Comparison of ENCODE assay signal across 14 cellular contexts in genomic region chr2:39380525-39381150, GRCh38. TPM values are rescaled to one million over a fixed set of nuclear protein-coding genes. Genes with fewer than 3 reads are reported as not detected.
A peak's percentile ranks its signal among the peaks of the same experiment; 100 is the strongest.
DNase-seq lines count a peak whose midpoint lies in the region; ATAC-seq, FAIRE-seq and TF ChIP-seq lines count a peak whose summit lies in the region.
"Had no signal": no experiment of that assay in that cellular context is flagged by ENCODE, and none has a peak within 500 bp of the region (broad histone marks: within the 10 kb centered on the region; RNA-seq: fewer than 3 reads in every experiment).

No MANE protein-coding gene starts in this region.

- peak overlapping the region; percentile 8; the same call in 1 of the 2 replicates for H3K9ac ChIP-seq in PC-3 (ENCODE audit: low read length)

- ATAC-seq in PC-3 (peak; percentile 45), GM21423 (IDR thresholded peaks at IDR 0.05; ENCODE audit: unreplicated experiment) (no peak), GM21576 (IDR thresholded peaks at IDR 0.05; ENCODE audit: unreplicated experiment) (no peak)
- ATAC-seq: naive thymus-derived CD8-positive, alpha-beta T cell had no signal

- peak overlapping the region; percentile 48 for H3K27ac ChIP-seq in PC-3 (ENCODE audit: low read length)
- peak overlapping the region; percentile 5 to 54 (median 38) for H3K27ac ChIP-seq in esophagus muscularis mucosa (replicated peaks in 1 of 4)
- H3K27ac ChIP-seq: C4-2B had no signal

- H3K9me2 ChIP-seq in PC-3 (replicated peaks; ENCODE audit: low read length), result no peaks in the 10 kb centered on the region

- no peak for TF ChIP-seq CTCF in D721Med (IDR thresholded peaks at IDR 0.05; ENCODE audit: insufficient read depth, missing control alignments)
- no peak for TF ChIP-seq CTCF in PC-3 (conservative IDR thresholded peaks at IDR 0.05; ENCODE audit: low read depth, low read length)
- TF ChIP-seq CTCF in esophagus muscularis mucosa (IDR thresholded peaks at IDR 0.05), result no peak
- TF ChIP-seq CTCF in nephron (IDR thresholded peaks at IDR 0.05; ENCODE audit: unreplicated experiment in 3 of 3), result no peak

- no peaks in the 10 kb centered on the region for H3K27me3 Mint-ChIP-seq in nephron (ENCODE audit: low read depth)
- H3K27me3 Mint-ChIP-seq: IgD-negative memory B cell; naive thymus-derived CD8-positive, alpha-beta T cell had no signal

- TF ChIP-seq POLR2A in esophagus muscularis mucosa (IDR thresholded peaks at IDR 0.05; ENCODE audit: low read depth), result no peak

- TF ChIP-seq EP300 in esophagus muscularis mucosa (IDR thresholded peaks at IDR 0.05), result no peak

- H3K9me3 Mint-ChIP-seq in nephron, result peaks cover 9% of the 10 kb centered on the region
- H3K9me3 Mint-ChIP-seq: naive thymus-derived CD8-positive, alpha-beta T cell had no signal

- H3K4me1 ChIP-seq in PC-3 (ENCODE audit: insufficient read depth, low read length) (peaks cover 26% of the 10 kb centered on the region), esophagus muscularis mucosa (peaks cover 31 to 52% (median 50%) of the 10 kb centered on the region in 4 donors)

- BruUV-seq in PC-3 (replicated peaks; lab: Mats Ljungman, UMichigan), result no TSS peak

- no peak overlapping the region for H3K4me3 Mint-ChIP-seq in nephron
- H3K4me3 Mint-ChIP-seq: IgD-negative memory B cell; naive thymus-derived CD8-positive, alpha-beta T cell had no signal

- DNase-seq in D721Med (ENCODE audit: insufficient read length, low spot score) (no peak), PC-3 (peak; percentile 25), esophagus muscularis mucosa (ENCODE audit: extremely low spot score) (no peak), amniotic stem cell (lab: John Stamatoyannopoulos, UW) (no peak), NCI-H1105 (lab: John Stamatoyannopoulos, UW) (no peak)
- DNase-seq: activated CD4-positive, CD25-positive, alpha-beta regulatory T cell treated with anti-CD3 and anti-CD28 coated beads, Interleukin-2, amount 50 U/mL, for 72 hours; naive thymus-derived CD8-positive, alpha-beta T cell; stimulated activated CD4-positive, alpha-beta T cell treated with anti-CD3 and anti-CD28 coated beads, Interleukin-4, amount 100 ng/mL, for 1 hour had no signal

- intact Hi-C loops in PC-3 (cut with micrococcal nuclease), result loop anchor here (2.0 to 5.0 kb wide), 3 partner anchors 18 to 317 kb away; no protein-coding TSS in a partner anchor
- intact Hi-C loops in esophagus muscularis mucosa (cut with DNase I), result no loop called here

- peak overlapping the region; percentile 4; the same call in 1 of the 2 replicates for H3K4me2 ChIP-seq in PC-3 (ENCODE audit: low read length)

- H4K20me1 ChIP-seq in PC-3 (ENCODE audit: low read length), result no peaks in the 10 kb centered on the region

- H3K9me3 ChIP-seq in PC-3 (ENCODE audit: low read length) (no peaks in the 10 kb centered on the region), esophagus muscularis mucosa (no peaks in the 10 kb centered on the region)
- H3K9me3 ChIP-seq: thoracic aorta had no signal

- H3K27me3 ChIP-seq in PC-3 (ENCODE audit: low read length) (no peaks in the 10 kb centered on the region), esophagus muscularis mucosa (no peaks in the 10 kb centered on the region)

- H3K79me2 ChIP-seq in PC-3 (ENCODE audit: low read length), result peaks cover 94% of the 10 kb centered on the region

- POLR2A ChIA-PET in PC-3 (lab: Charles Lee; ENCODE audit: unreplicated experiment), result no interaction called here

- CTCF ChIA-PET in PC-3 (lab: Charles Lee), result interaction anchor here (0.8 to 1.1 kb wide), 2 partner anchors 107 to 114 kb away, joined by 3 to 4 read pairs; no protein-coding TSS in a partner anchor

- peaks cover 4% of the 10 kb centered on the region for H3F3A ChIP-seq in PC-3 (ENCODE audit: low read length, unreplicated experiment)

- H3K36me3 Mint-ChIP-seq in nephron (ENCODE audit: low read depth), result peaks cover 28% of the 10 kb centered on the region

- FAIRE-seq in D721Med (lab: Jason Lieb, UNC), result peak; percentile 72

- H3K4me3 ChIP-seq in PC-3 (ENCODE audit: low read length), result no peak overlapping the region
- H3K4me3 ChIP-seq in esophagus muscularis mucosa, result no peak overlapping the region

- 38% methylated on average over 2 of the region's 2 CpGs for WGBS in esophagus muscularis mucosa

- peaks cover 18% of the 10 kb centered on the region for H3K36me3 ChIP-seq in PC-3 (ENCODE audit: low read depth, low read length)
- H3K36me3 ChIP-seq in esophagus muscularis mucosa, result peaks cover 0 to 9% (median 0%) of the 10 kb centered on the region in 4 donors
- H3K36me3 ChIP-seq: thoracic aorta had no signal

- H3K4me1 Mint-ChIP-seq in nephron, result peaks cover 28% of the 10 kb centered on the region

- H2AFZ ChIP-seq in PC-3 (ENCODE audit: low read length), result no peak overlapping the region

- peak overlapping the region; percentile 21 to 66 (median 24) for H3K27ac Mint-ChIP-seq in nephron

RNA-seq across cellular contexts. Expression of gene MAP4K3, which starts 56.4 kb away (rescaled TPM):
- 81.1 and 97.4 TPM in 2 replicates for total RNA-seq in PC-3 (2014; rRNA removed)
- 10 to 100 TPM; 39.6 to 72.5 (median 53.8) TPM for total RNA-seq in esophagus muscularis mucosa
